Comparison of ENCODE assay signal across 28 cellular contexts in the genomic region with DNA sequence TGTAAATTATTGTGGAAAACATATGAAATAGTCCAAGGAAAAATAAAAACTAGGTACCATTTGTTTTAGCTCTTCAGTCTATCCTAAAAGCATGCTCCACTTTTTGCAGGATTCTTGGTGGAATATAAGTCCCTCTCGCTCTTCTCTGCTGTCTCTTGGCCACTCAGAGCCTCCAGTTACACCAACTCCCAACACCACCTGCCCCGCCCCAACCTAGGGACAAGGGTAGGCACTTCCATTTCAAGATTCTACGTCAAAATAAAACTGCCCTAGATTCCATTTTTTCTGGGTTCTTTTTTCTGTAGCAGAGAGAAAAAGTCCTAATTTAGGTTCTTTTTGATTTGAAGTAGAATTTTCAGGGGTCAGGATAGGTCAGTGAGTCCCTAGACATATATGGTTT.
"Had no signal": no experiment of that assay in that cellular context is flagged by ENCODE, and none has a peak within 500 bp of the region (broad histone marks: within the 10 kb centered on the region; RNA-seq: fewer than 3 reads in every experiment).

No MANE protein-coding gene starts in this region.

- H3K27ac Mint-ChIP-seq: mesothelial cell of epicardium; naive B cell; natural killer cell; nephron progenitor cell; neural progenitor cell; progenitor cell of endocrine pancreas; stimulated activated memory B cell treated with anti-CD40 and anti-IgM and Interleukin-4, amounts not matched to agents 10 μg/mL and 1 μg/mL and 100 μg/mL, for 72 hours; stimulated activated naive CD8-positive, alpha-beta T cell treated with anti-CD3 and anti-CD28 coated beads, Interleukin-15, amount 100 ng/mL, for 72 hours; type B pancreatic cell had no signal

- H3K4me3 ChIP-seq: hepatocyte, left ventricle myocardium inferior, lung, neural progenitor cell, right atrium auricular region, right lobe of liver, smooth muscle cell, tibial nerve, uterus had no signal

- H3K27ac ChIP-seq: hepatocyte, left ventricle myocardium inferior, neural progenitor cell, neutrophil, parathyroid adenoma, right atrium auricular region, right lobe of liver, tibial nerve, uterus had no signal

- ATAC-seq: natural killer cell; right lobe of liver; stimulated activated memory B cell treated with anti-CD40 and anti-IgM and Interleukin-4, amounts not matched to agents 10 μg/mL and 1 μg/mL and 100 μg/mL, for 72 hours; stimulated activated naive CD8-positive, alpha-beta T cell treated with anti-CD3 and anti-CD28 coated beads, Interleukin-15, amount 100 ng/mL, for 72 hours had no signal

- DNase-seq: islet precursor cell; left ventricle myocardium inferior; mesendoderm; naive B cell; natural killer cell; nephron progenitor cell; occipital lobe; right lobe of liver; stimulated activated CD4-positive, alpha-beta T cell treated with anti-CD3 and anti-CD28 coated beads, Interleukin-1b, Interleukin-23, amount 100 ng/mL, for 48 hours; stimulated activated CD4-positive, alpha-beta T cell treated with anti-CD3 and anti-CD28 coated beads, Interleukin-2, amount 100 ng/mL, for 48 hours; stimulated activated CD4-positive, alpha-beta T cell treated with anti-CD3 and anti-CD28 coated beads, Interleukin-4, amount 100 ng/mL, for 4 hours; stimulated activated CD8-positive, alpha-beta memory T cell treated with anti-CD3 and anti-CD28 coated beads, Interleukin-4, amount 100 ng/mL, for 48 hours; stimulated activated naive CD4-positive, alpha-beta T cell treated with Interleukin-2 at 50 U/mL for 16 hours; stimulated activated naive CD8-positive, alpha-beta T cell treated with anti-CD3 and anti-CD28 coated beads, Interleukin-15, amount 100 ng/mL, for 72 hours; substantia nigra; uterus had no signal

- H3K4me2 ChIP-seq: hepatocyte, neural progenitor cell, smooth muscle cell had no signal

- H3K36me3 Mint-ChIP-seq: mesothelial cell of epicardium; naive B cell; natural killer cell; neural progenitor cell; stimulated activated memory B cell treated with anti-CD40 and anti-IgM and Interleukin-4, amounts not matched to agents 10 μg/mL and 1 μg/mL and 100 μg/mL, for 72 hours; type B pancreatic cell had no signal

- H3K4me3 Mint-ChIP-seq: mesothelial cell of epicardium; naive B cell; natural killer cell; nephron progenitor cell; neural progenitor cell; stimulated activated memory B cell treated with anti-CD40 and anti-IgM and Interleukin-4, amounts not matched to agents 10 μg/mL and 1 μg/mL and 100 μg/mL, for 72 hours; stimulated activated naive CD8-positive, alpha-beta T cell treated with anti-CD3 and anti-CD28 coated beads, Interleukin-15, amount 100 ng/mL, for 72 hours; type B pancreatic cell had no signal

- H3K27me3 Mint-ChIP-seq: naive B cell; progenitor cell of endocrine pancreas; stimulated activated memory B cell treated with anti-CD40 and anti-IgM and Interleukin-4, amounts not matched to agents 10 μg/mL and 1 μg/mL and 100 μg/mL, for 72 hours; stimulated activated naive CD8-positive, alpha-beta T cell treated with anti-CD3 and anti-CD28 coated beads, Interleukin-15, amount 100 ng/mL, for 72 hours had no signal

- H3K9ac ChIP-seq: neural progenitor cell, parathyroid adenoma had no signal

- H3K4me1 ChIP-seq: left ventricle myocardium inferior, parathyroid adenoma, right atrium auricular region, right lobe of liver, tibial nerve, uterus had no signal

- H3K79me2 ChIP-seq: hepatocyte, parathyroid adenoma had no signal

- H3K9me3 Mint-ChIP-seq: mesothelial cell of epicardium, nephron progenitor cell, neural progenitor cell, type B pancreatic cell had no signal

- H2AFZ ChIP-seq: hepatocyte, neural progenitor cell, parathyroid adenoma had no signal

- H3K9me3 ChIP-seq: neutrophil, right atrium auricular region, right lobe of liver, tibial nerve, uterus had no signal

- H3K36me3 ChIP-seq: left ventricle myocardium inferior, neural progenitor cell, neutrophil, right atrium auricular region, right lobe of liver, tibial nerve, uterus had no signal

- H3K4me1 Mint-ChIP-seq: mesothelial cell of epicardium; naive B cell; natural killer cell; nephron progenitor cell; stimulated activated memory B cell treated with anti-CD40 and anti-IgM and Interleukin-4, amounts not matched to agents 10 μg/mL and 1 μg/mL and 100 μg/mL, for 72 hours; stimulated activated naive CD8-positive, alpha-beta T cell treated with anti-CD3 and anti-CD28 coated beads, Interleukin-15, amount 100 ng/mL, for 72 hours had no signal

- H3K27me3 ChIP-seq: hepatocyte, neural progenitor cell, neutrophil, right atrium auricular region, right lobe of liver, tibial nerve, uterus had no signal
